In the genomic region with DNA sequence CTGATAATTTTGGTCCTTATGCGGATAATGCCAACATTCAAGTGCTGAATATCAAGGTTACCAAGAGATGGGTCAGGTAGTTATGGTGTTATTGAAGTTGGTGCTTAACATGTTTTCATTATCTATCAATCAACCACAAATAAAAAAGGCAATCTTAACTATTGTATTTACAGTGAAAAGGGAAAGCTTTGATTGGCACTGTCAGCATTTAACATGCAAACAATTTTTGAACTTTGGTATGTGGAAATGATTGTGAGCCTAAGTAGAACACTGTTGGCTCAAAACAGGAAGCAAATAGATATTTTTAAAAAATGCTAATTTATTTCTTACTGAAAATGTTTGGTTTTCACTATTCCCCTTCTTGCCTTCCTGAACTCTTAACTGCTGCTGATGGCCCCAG, we compare ENCODE assay signal across 2 cellular contexts.
TF ChIP-seq lines count a peak whose summit lies in the region.

No MANE protein-coding gene starts in this region.

TF ChIP-seq in K562, 482 proteins besides CTCF, POLR2A, EP300 and RAD21:
- TF ChIP-seq ZNF316 (IDR thresholded peaks at IDR 0.05) (peak; percentile 55), ZFPM2 (CRISPR knock-in tag; IDR thresholded peaks at IDR 0.05) (no peak)
TF ChIP-seq in K562: peak in this region for 1.

TF ChIP-seq in liver, 16 proteins besides CTCF, POLR2A, EP300 and RAD21:
- TF ChIP-seq, protein P1, sequence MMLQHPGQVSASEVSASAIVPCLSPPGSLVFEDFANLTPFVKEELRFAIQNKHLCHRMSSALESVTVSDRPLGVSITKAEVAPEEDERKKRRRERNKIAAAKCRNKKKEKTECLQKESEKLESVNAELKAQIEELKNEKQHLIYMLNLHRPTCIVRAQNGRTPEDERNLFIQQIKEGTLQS (IDR thresholded peaks at IDR 0.05): no peak
- no peak for TF ChIP-seq TAF1 (conservative IDR thresholded peaks at IDR 0.05)
- TF ChIP-seq FOXA1 (IDR thresholded peaks at IDR 0.05): no peak
- no peak for TF ChIP-seq SP1 (IDR thresholded peaks at IDR 0.05)
TF ChIP-seq in liver: peak in this region for 0.
